ENCODE assay signal across 9 cellular contexts in genomic region chr9:109652971-109653370, GRCh38.
DNase-seq lines count a peak whose midpoint lies in the region; ATAC-seq lines count a peak whose summit lies in the region.
"Had no signal": no experiment of that assay in that cellular context is flagged by ENCODE, and none has a peak within 500 bp of the region (broad histone marks: within the 10 kb centered on the region; RNA-seq: fewer than 3 reads in every experiment).

No MANE protein-coding gene starts in this region.

- H2BK120ac ChIP-seq in mesendoderm (ENCODE audit: low read depth, low read length), result no peak overlapping the region

- WGBS in mesendoderm (ENCODE audit: extremely low coverage, insufficient coverage, low lambda C conversion rate), result no CpG with 5 or more reads among the region's 4 CpGs

- CTCF ChIA-PET in T-cell (lab: Charles Lee), result no interaction called here

- no peak overlapping the region for H3K18ac ChIP-seq in mesendoderm (ENCODE audit: low read length)

- POLR2A ChIA-PET in T-cell (lab: Charles Lee), result no interaction called here

- H3K79me1 ChIP-seq in mesendoderm (ENCODE audit: low read length), result no peaks in the 10 kb centered on the region

- no peaks in the 10 kb centered on the region for H3K36me3 Mint-ChIP-seq in T-cell
- H3K36me3 Mint-ChIP-seq: activated naive CD4-positive, alpha-beta T cell treated with anti-CD3 and anti-CD28 coated beads, Interleukin-2, amount 50 U/mL, for 72 hours had no signal

- no peak overlapping the region for H3K4me2 ChIP-seq in mesendoderm (ENCODE audit: low read length)

- H3K79me2 ChIP-seq in mesendoderm (ENCODE audit: control insufficient read depth, insufficient read depth, low read length), result no peaks in the 10 kb centered on the region

- H3K27ac ChIP-seq in mesendoderm (ENCODE audit: low read depth, low read length), result no peak overlapping the region

- no peak overlapping the region for H3K23ac ChIP-seq in mesendoderm (ENCODE audit: low read length)

- no peak overlapping the region for H3K4me3 ChIP-seq in mesendoderm (ENCODE audit: low read length)

- no peak overlapping the region for H3K56ac ChIP-seq in mesendoderm (ENCODE audit: low read length)

- H2AK5ac ChIP-seq in mesendoderm (ENCODE audit: low read length), result no peak overlapping the region

- H4K8ac ChIP-seq in mesendoderm (ENCODE audit: low read depth, low read length), result no peak overlapping the region

- no peaks in the 10 kb centered on the region for H3K27me3 ChIP-seq in mesendoderm (ENCODE audit: insufficient read depth, low read length, poor library complexity)

- H2BK5ac ChIP-seq in mesendoderm (ENCODE audit: low read length), result no peak overlapping the region

- H3K4me1 Mint-ChIP-seq in T-cell, result no peaks in the 10 kb centered on the region

- H3K4me3 Mint-ChIP-seq in T-cell, result no peak overlapping the region

- no peaks in the 10 kb centered on the region for H3K4me1 ChIP-seq in mesendoderm (ENCODE audit: control insufficient read depth, low read depth, low read length)

- no peak overlapping the region for H2BK15ac ChIP-seq in mesendoderm (replicated peaks; ENCODE audit: low read depth)

- H3K4ac ChIP-seq in mesendoderm (ENCODE audit: low read depth, low read length), result no peak overlapping the region

- H3K27me3 Mint-ChIP-seq in T-cell, result peaks cover 7 to 24% of the 10 kb centered on the region in 2 donors

- ATAC-seq in HG02840 (IDR thresholded peaks at IDR 0.05; ENCODE audit: low FRiP score, unreplicated experiment) (no peak), T-cell (replicated peaks in 1 of 4) (no peak)

- no peak overlapping the region for H3K9ac ChIP-seq in mesendoderm (ENCODE audit: low read length)

- DNase-seq in EL, result peak; percentile 52
- peak; percentile 75 for DNase-seq in M059J (ENCODE audit: low read depth)
- peak; percentile 11 to 14 for DNase-seq in dermis microvascular lymphatic vessel endothelial cell (ENCODE audit: low read depth in 2 of 2)
- DNase-seq in mesendoderm, result peak; percentile 52
- no peak for DNase-seq in NOMO-1 treated with DMSO at 0.1 percent for 48 hours (lab: John Stamatoyannopoulos, UW; ENCODE audit: unreplicated experiment)
- DNase-seq in activated naive CD4-positive, alpha-beta T cell (lab: John Stamatoyannopoulos, UW), result no peak
- no peak for DNase-seq in T-cell

- no peak overlapping the region for H3K27ac Mint-ChIP-seq in T-cell
- H3K27ac Mint-ChIP-seq: activated naive CD4-positive, alpha-beta T cell treated with anti-CD3 and anti-CD28 coated beads, Interleukin-2, amount 50 U/mL, for 72 hours had no signal

- H4K5ac ChIP-seq in mesendoderm (ENCODE audit: low read length), result no peak overlapping the region

- H3K36me3 ChIP-seq in mesendoderm (ENCODE audit: control insufficient read depth, insufficient read depth, low read length), result no peaks in the 10 kb centered on the region

- peaks cover 0 to 12% (median 5%) of the 10 kb centered on the region in 3 donors for H3K9me3 Mint-ChIP-seq in T-cell

Comparison
In these comparisons a context has a peak if more than half of its experiments do, and no peak if none do; other contexts are left out.
1. DNase-seq: peak in EL (single experiment), M059J (single experiment), dermis microvascular lymphatic vessel endothelial cell (2 of 2) and mesendoderm (single experiment); none in NOMO-1 treated with DMSO at 0.1 percent for 48 hours (single experiment), activated naive CD4-positive, alpha-beta T cell (0 of 4) and T-cell (0 of 34).